ENCODE assay signal across 1 cellular context in genomic region chr17:38703742-38704644, GRCh38.
A peak's percentile ranks its signal among the peaks of the same experiment; 100 is the strongest.
TF ChIP-seq lines count a peak whose summit lies in the region.

No MANE protein-coding gene starts in this region.

TF ChIP-seq in HEK293, 187 proteins besides CTCF, POLR2A, EP300 and RAD21 (continued from another document and continues in another):
- TF ChIP-seq ZNF639 (tag by site-specific recombination; IDR thresholded peaks at IDR 0.05) (peak; percentile 26; the same call in 1 of the 2 replicates), ZSCAN4 (tag by site-specific recombination; IDR thresholded peaks at IDR 0.05) (no peak), ZNF513 (tag by site-specific recombination; IDR thresholded peaks at IDR 0.05) (no peak), ZNF341 (tag by site-specific recombination; IDR thresholded peaks at IDR 0.05; ENCODE audit: low read depth) (peak; percentile 77), ZNF621 (tag by site-specific recombination; IDR thresholded peaks at IDR 0.05) (no peak), HIC1 (tag by site-specific recombination; IDR thresholded peaks at IDR 0.05) (peak; percentile 92), ZNF280D (tag by site-specific recombination; IDR thresholded peaks at IDR 0.05) (no peak), KLF10 (tag by site-specific recombination; IDR thresholded peaks at IDR 0.05) (peak; percentile 54; the same call in 1 of the 2 replicates), ZBTB7A (tag by site-specific recombination; IDR thresholded peaks at IDR 0.05; ENCODE audit: low read depth) (0 out of 2 replicates have a peak, but pooled peaks have one; percentile 23), ZNF18 (tag by site-specific recombination; IDR thresholded peaks at IDR 0.05) (no peak), ZNF660 (tag by site-specific recombination; IDR thresholded peaks at IDR 0.05) (no peak), ZNF223 (tag by site-specific recombination; IDR thresholded peaks at IDR 0.05) (no peak; the same call in 1 of the 2 replicates), SP3 (tag by site-specific recombination; IDR thresholded peaks at IDR 0.05) (peak; percentile 92), ZNF132 (tag by site-specific recombination; IDR thresholded peaks at IDR 0.05; ENCODE audit: borderline replicate concordance) (no peak), ZNF155 (tag by site-specific recombination; IDR thresholded peaks at IDR 0.05) (no peak), ZNF792 (tag by site-specific recombination; IDR thresholded peaks at IDR 0.05) (no peak; the same call in 1 of the 2 replicates), TRIM28 (IDR thresholded peaks at IDR 0.05; ENCODE audit: borderline replicate concordance, low read length) (no peak; the same call in 1 of the 2 replicates), ZNF426 (tag by site-specific recombination; IDR thresholded peaks at IDR 0.05) (no peak), BCL11A (tag by site-specific recombination; IDR thresholded peaks at IDR 0.05; ENCODE audit: low read depth) (peak; percentile 84; the same call in 1 of the 2 replicates), ZNF248 (tag by site-specific recombination; IDR thresholded peaks at IDR 0.05) (no peak), ZNF580 (tag by site-specific recombination; IDR thresholded peaks at IDR 0.05) (peak; percentile 84), MYNN (tag by site-specific recombination; IDR thresholded peaks at IDR 0.05; ENCODE audit: borderline replicate concordance) (no peak), ZNF529 (tag by site-specific recombination; IDR thresholded peaks at IDR 0.05; ENCODE audit: insufficient replicate concordance) (no peak), ZNF785 (tag by site-specific recombination; IDR thresholded peaks at IDR 0.05) (no peak), ZNF292 (tag by site-specific recombination; IDR thresholded peaks at IDR 0.05; ENCODE audit: borderline replicate concordance, low read depth) (no peak), ZNF623 (tag by site-specific recombination; IDR thresholded peaks at IDR 0.05) (peak; percentile 72), ZNF473 (tag by site-specific recombination; IDR thresholded peaks at IDR 0.05) (no peak), ZNF324 (tag by site-specific recombination; IDR thresholded peaks at IDR 0.05) (no peak), ZNF10 (tag by site-specific recombination; IDR thresholded peaks at IDR 0.05) (peak; percentile 92), ZNF692 (tag by site-specific recombination; IDR thresholded peaks at IDR 0.05) (peak; percentile 97), ZNF654 (tag by site-specific recombination; IDR thresholded peaks at IDR 0.05; ENCODE audit: low read depth) (no peak), ZFP37 (tag by site-specific recombination; IDR thresholded peaks at IDR 0.05) (no peak), ZNF777 (tag by site-specific recombination; IDR thresholded peaks at IDR 0.05; ENCODE audit: borderline replicate concordance) (no peak), ATF2 (tag by site-specific recombination; IDR thresholded peaks at IDR 0.05; ENCODE audit: low read depth) (no peak), HOXD13 (CRISPR knock-in tag; IDR thresholded peaks at IDR 0.05; ENCODE audit: borderline replicate concordance) (no peak), SALL2 (tag by site-specific recombination; IDR thresholded peaks at IDR 0.05; ENCODE audit: borderline replicate concordance) (no peak), REPIN1 (tag by site-specific recombination; IDR thresholded peaks at IDR 0.05; ENCODE audit: low read depth) (no peak), ZFP69B (tag by site-specific recombination; IDR thresholded peaks at IDR 0.05) (peak; percentile 97), ZNF112 (tag by site-specific recombination; IDR thresholded peaks at IDR 0.05) (no peak), ZNF843 (tag by site-specific recombination; IDR thresholded peaks at IDR 0.05) (no peak), ZSCAN23 (tag by site-specific recombination; IDR thresholded peaks at IDR 0.05) (0 out of 2 replicates have a peak, but pooled peaks have one; percentile 35), ZNF423 (tag by site-specific recombination; IDR thresholded peaks at IDR 0.05) (peak; percentile 78), ZXDB (tag by site-specific recombination; IDR thresholded peaks at IDR 0.05) (peak; percentile 56), ZNF600 (tag by site-specific recombination; IDR thresholded peaks at IDR 0.05) (peak; percentile 66; the same call in 1 of the 2 replicates), ZNF391 (tag by site-specific recombination; IDR thresholded peaks at IDR 0.05; ENCODE audit: borderline replicate concordance, low read depth) (no peak; the same call in 1 of the 2 replicates), ZNF433 (tag by site-specific recombination; IDR thresholded peaks at IDR 0.05; ENCODE audit: low read depth) (no peak), ZNF776 (tag by site-specific recombination; IDR thresholded peaks at IDR 0.05; ENCODE audit: borderline replicate concordance) (no peak), IKZF3 (tag by site-specific recombination; IDR thresholded peaks at IDR 0.05) (peak; percentile 89), ZFP41 (tag by site-specific recombination; IDR thresholded peaks at IDR 0.05; ENCODE audit: borderline replicate concordance) (no peak), OSR2 (tag by site-specific recombination; IDR thresholded peaks at IDR 0.05) (peak; percentile 52)
